In the genomic region with DNA sequence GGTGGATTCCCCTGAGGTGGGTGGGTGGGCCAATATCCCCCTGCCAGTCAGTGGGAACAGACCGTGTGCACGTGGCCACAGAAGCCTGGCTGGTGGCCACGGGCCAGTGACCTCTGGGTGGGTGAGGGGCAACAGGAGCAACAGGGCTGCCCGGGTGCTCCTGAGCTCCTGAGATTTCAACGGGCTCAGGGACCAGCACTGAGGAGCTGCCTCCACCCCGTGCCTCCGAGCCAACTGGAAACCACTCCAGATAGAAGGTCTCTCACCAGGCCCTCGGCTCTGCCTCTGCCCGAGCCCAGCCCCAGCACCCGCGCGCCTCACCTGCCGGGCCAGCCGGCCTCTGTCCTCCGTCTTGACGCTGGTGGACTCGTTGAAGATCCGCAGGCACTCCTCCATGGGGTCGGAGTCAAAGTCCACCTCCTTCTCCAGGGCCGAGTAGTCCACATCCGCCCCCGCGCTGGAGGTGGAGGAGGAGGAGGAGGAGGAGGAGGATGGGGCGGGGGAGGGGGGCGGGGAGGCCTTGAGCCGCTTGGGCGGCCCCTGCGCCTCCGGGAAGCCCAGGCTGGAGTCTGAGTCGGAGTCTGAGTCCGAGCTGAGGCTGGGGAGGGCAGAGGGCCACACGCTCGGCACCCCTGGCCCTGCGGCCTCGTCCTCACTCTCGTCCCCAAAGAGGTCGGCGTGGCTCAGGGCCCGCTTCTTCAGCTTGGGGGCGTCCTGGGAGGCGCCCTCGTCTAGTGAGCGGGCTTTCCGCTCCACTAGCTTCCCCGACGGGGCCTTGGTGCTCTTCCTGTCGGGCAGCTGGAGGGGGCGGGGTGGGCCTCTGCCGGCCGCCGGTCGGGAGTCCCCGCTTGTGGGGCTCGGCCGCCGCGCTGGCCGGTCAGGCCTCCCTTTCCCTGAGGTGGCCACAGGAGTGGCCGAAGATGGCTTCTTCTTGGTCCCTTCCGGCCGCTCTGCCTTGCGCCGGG, we compare ENCODE assay signal across 1 cellular context.
TF ChIP-seq lines count a peak whose summit lies in the region.

No MANE protein-coding gene starts in this region.

TF ChIP-seq in GM23338, 12 proteins besides CTCF, POLR2A, EP300 and RAD21:
- TF ChIP-seq ZNF331 (CRISPR knock-in tag; IDR thresholded peaks at IDR 0.05; ENCODE audit: low read depth) (no peak), JUNB (IDR thresholded peaks at IDR 0.05; ENCODE audit: unreplicated experiment) (no peak), POLR2AphosphoS5 (IDR thresholded peaks at IDR 0.05; ENCODE audit: low read depth) (no peak), CREB1 (CRISPR knock-in tag; IDR thresholded peaks at IDR 0.05; ENCODE audit: low read depth) (no peak), EZH2phosphoT487 (IDR thresholded peaks at IDR 0.05; ENCODE audit: unreplicated experiment) (no peak), STAT1 (IDR thresholded peaks at IDR 0.05; ENCODE audit: unreplicated experiment) (no peak), NANOG (IDR thresholded peaks at IDR 0.05; ENCODE audit: borderline replicate concordance) (no peak), ZNF114 (CRISPR knock-in tag; IDR thresholded peaks at IDR 0.05) (no peak)
